27 cellular contexts compared by ENCODE assay signal in the genomic region with DNA sequence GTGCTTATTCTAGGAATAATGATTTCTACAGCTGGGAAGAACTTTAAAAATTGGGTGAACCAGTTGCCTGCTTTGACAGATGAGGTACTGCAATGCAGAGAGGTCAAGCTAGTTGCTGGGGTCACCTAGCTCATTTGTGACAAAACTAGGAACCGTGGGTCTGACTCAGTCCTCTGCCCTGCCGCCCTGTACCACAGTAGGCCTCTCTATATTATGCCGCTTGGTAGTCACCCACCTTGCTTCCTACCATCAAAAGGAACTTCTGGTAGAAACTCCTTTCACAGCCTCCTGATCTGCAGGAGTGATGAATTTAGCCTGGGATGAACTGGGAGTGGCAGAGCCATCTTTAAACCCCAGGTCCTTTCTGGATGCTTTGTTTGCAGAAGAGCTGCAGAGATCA.
DNase-seq lines count a peak whose midpoint lies in the region; ATAC-seq and TF ChIP-seq lines count a peak whose summit lies in the region.
"Had no signal": no experiment of that assay in that cellular context is flagged by ENCODE, and none has a peak within 500 bp of the region (broad histone marks: within the 10 kb centered on the region; RNA-seq: fewer than 3 reads in every experiment).

No MANE protein-coding gene starts in this region.

- no peaks in the 10 kb centered on the region for H3K27me3 Mint-ChIP-seq in activated CD8-positive, alpha-beta T cell treated with anti-CD3 and anti-CD28 coated beads for 36 hours
- H3K27me3 Mint-ChIP-seq in activated CD8-positive, alpha-beta T cell treated with anti-CD3 and anti-CD28 coated beads, Interleukin-2, amount 10 ng/mL, durations not matched to agents 7 days and 5 days (ENCODE audit: low read depth): no peaks in the 10 kb centered on the region
- H3K27me3 Mint-ChIP-seq in activated naive CD8-positive, alpha-beta T cell treated with anti-CD3 and anti-CD28 coated beads, Interleukin-2, amount 50 U/mL, for 24 hours: no peaks in the 10 kb centered on the region
- H3K27me3 Mint-ChIP-seq: activated naive CD8-positive, alpha-beta T cell treated with anti-CD3 and anti-CD28 coated beads, Interleukin-2, amount 10 ng/mL, durations not matched to agents 7 days and 5 days; progenitor cell of endocrine pancreas had no signal

- peak overlapping the region; percentile 92 for H3K27ac Mint-ChIP-seq in activated CD8-positive, alpha-beta T cell treated with anti-CD3 and anti-CD28 coated beads for 36 hours
- H3K27ac Mint-ChIP-seq in activated CD8-positive, alpha-beta T cell treated with anti-CD3 and anti-CD28 coated beads, Interleukin-2, amount 10 ng/mL, durations not matched to agents 7 days and 5 days: no peak overlapping the region
- peak overlapping the region; percentile 90 for H3K27ac Mint-ChIP-seq in activated naive CD8-positive, alpha-beta T cell treated with anti-CD3 and anti-CD28 coated beads, Interleukin-2, amount 50 U/mL, for 24 hours
- H3K27ac Mint-ChIP-seq: GM23338, progenitor cell of endocrine pancreas had no signal

- no peak overlapping the region for H3K4me2 ChIP-seq in osteoblast (ENCODE audit: insufficient read depth, low read length)
- H3K4me2 ChIP-seq: A549, BLaER1, GM23338 had no signal

- H3K4me3 ChIP-seq in osteoblast (ENCODE audit: insufficient read depth, low read length): no peak overlapping the region
- H3K4me3 ChIP-seq: A549, BLaER1, GM23338, lung, SK-N-MC, upper lobe of left lung had no signal

- H3K36me3 Mint-ChIP-seq in activated CD8-positive, alpha-beta T cell treated with anti-CD3 and anti-CD28 coated beads for 36 hours (ENCODE audit: low read depth): peaks cover 3% of the 10 kb centered on the region
- H3K36me3 Mint-ChIP-seq in activated CD8-positive, alpha-beta T cell treated with anti-CD3 and anti-CD28 coated beads, Interleukin-2, amount 10 ng/mL, durations not matched to agents 7 days and 5 days (ENCODE audit: low read depth): peaks cover 10% of the 10 kb centered on the region
- peaks cover 1% of the 10 kb centered on the region for H3K36me3 Mint-ChIP-seq in activated naive CD8-positive, alpha-beta T cell treated with anti-CD3 and anti-CD28 coated beads, Interleukin-2, amount 50 U/mL, for 24 hours (ENCODE audit: low read depth)

- ATAC-seq in activated CD8-positive, alpha-beta T cell treated with anti-CD3 and anti-CD28 coated beads for 36 hours: no peak
- no peak for ATAC-seq in activated CD8-positive, alpha-beta T cell treated with anti-CD3 and anti-CD28 coated beads, Interleukin-2, amount 10 ng/mL, durations not matched to agents 7 days and 5 days
- ATAC-seq in activated naive CD8-positive, alpha-beta T cell treated with anti-CD3 and anti-CD28 coated beads, Interleukin-2, amount 50 U/mL, for 24 hours: no peak
- no peak for ATAC-seq in GM18519 (IDR thresholded peaks at IDR 0.05; ENCODE audit: low FRiP score, unreplicated experiment)
- ATAC-seq: A549, GM23338, sciatic nerve had no signal

- no peaks in the 10 kb centered on the region for H4K20me1 ChIP-seq in osteoblast (ENCODE audit: insufficient read depth, low read length)

- H3K27me3 ChIP-seq in osteoblast (ENCODE audit: insufficient read depth, low read length): no peaks in the 10 kb centered on the region
- H3K27me3 ChIP-seq: BLaER1, upper lobe of left lung had no signal

- no peaks in the 10 kb centered on the region for H3K9me3 Mint-ChIP-seq in activated CD8-positive, alpha-beta T cell treated with anti-CD3 and anti-CD28 coated beads for 36 hours
- no peaks in the 10 kb centered on the region for H3K9me3 Mint-ChIP-seq in activated CD8-positive, alpha-beta T cell treated with anti-CD3 and anti-CD28 coated beads, Interleukin-2, amount 10 ng/mL, durations not matched to agents 7 days and 5 days (ENCODE audit: insufficient read depth)
- no peaks in the 10 kb centered on the region for H3K9me3 Mint-ChIP-seq in activated naive CD8-positive, alpha-beta T cell treated with anti-CD3 and anti-CD28 coated beads, Interleukin-2, amount 50 U/mL, for 24 hours
- H3K9me3 Mint-ChIP-seq: activated naive CD8-positive, alpha-beta T cell treated with anti-CD3 and anti-CD28 coated beads, Interleukin-2, amount 10 ng/mL, durations not matched to agents 7 days and 5 days; GM23338 had no signal

- DNase-seq in activated CD8-positive, alpha-beta T cell treated with anti-CD3 and anti-CD28 coated beads for 36 hours: no peak
- no peak for DNase-seq in activated CD8-positive, alpha-beta T cell treated with anti-CD3 and anti-CD28 coated beads, Interleukin-2, amount 10 ng/mL, durations not matched to agents 7 days and 5 days
- DNase-seq in ELR (ENCODE audit: low read depth) (peak; percentile 23), osteoblast (ENCODE audit: insufficient read length, low spot score, missing footprints) (no peak), HUDEP-2 (lab: John Stamatoyannopoulos, UW; ENCODE audit: unreplicated experiment in 76 of 76) (no peak)
- no peak for DNase-seq in activated naive CD8-positive, alpha-beta T cell treated with anti-CD3 and anti-CD28 coated beads, Interleukin-2, amount 50 U/mL, for 24 hours
- no peak for DNase-seq in activated effector memory CD4-positive, alpha-beta T cell treated with anti-CD3 and anti-CD28 coated beads, Interleukin-2, amount 50 U/mL, for 16 hours
- DNase-seq: activated CD4-positive, alpha-beta T cell treated with anti-CD3 and anti-CD28 coated beads, Interleukin-2, amount 50 U/mL, for 1 hour; activated naive CD8-positive, alpha-beta T cell treated with anti-CD3 and anti-CD28 coated beads, Interleukin-2, amount 10 ng/mL, durations not matched to agents 7 days and 5 days; Calu3; DND-41; KBM-7; kidney; MM.1S; NCI-H187 treated with DMSO at 0.1 percent for 48 hours; NCI-H748 treated with DMSO at 0.1 percent for 48 hours; substantia nigra; upper lobe of left lung had no signal

- peaks cover 81% of the 10 kb centered on the region for H3K4me1 Mint-ChIP-seq in activated CD8-positive, alpha-beta T cell treated with anti-CD3 and anti-CD28 coated beads for 36 hours (ENCODE audit: low read depth)
- peaks cover 75% of the 10 kb centered on the region for H3K4me1 Mint-ChIP-seq in activated CD8-positive, alpha-beta T cell treated with anti-CD3 and anti-CD28 coated beads, Interleukin-2, amount 10 ng/mL, durations not matched to agents 7 days and 5 days (ENCODE audit: low read depth)
- H3K4me1 Mint-ChIP-seq in activated naive CD8-positive, alpha-beta T cell treated with anti-CD3 and anti-CD28 coated beads, Interleukin-2, amount 50 U/mL, for 24 hours: peaks cover 88% of the 10 kb centered on the region

- peak overlapping the region; percentile 5 for H2AFZ ChIP-seq in osteoblast (ENCODE audit: low read length)
- H2AFZ ChIP-seq: GM23338 had no signal

- peak overlapping the region; percentile 94 for H3K27ac ChIP-seq in osteoblast (ENCODE audit: low read depth, low read length)
- H3K27ac ChIP-seq: A549, BLaER1, SK-N-MC, upper lobe of left lung, VCaP had no signal

- no peak overlapping the region for H3K4me3 Mint-ChIP-seq in activated CD8-positive, alpha-beta T cell treated with anti-CD3 and anti-CD28 coated beads for 36 hours
- no peak overlapping the region for H3K4me3 Mint-ChIP-seq in activated CD8-positive, alpha-beta T cell treated with anti-CD3 and anti-CD28 coated beads, Interleukin-2, amount 10 ng/mL, durations not matched to agents 7 days and 5 days
- H3K4me3 Mint-ChIP-seq in activated naive CD8-positive, alpha-beta T cell treated with anti-CD3 and anti-CD28 coated beads, Interleukin-2, amount 50 U/mL, for 24 hours: no peak overlapping the region
- H3K4me3 Mint-ChIP-seq: activated naive CD8-positive, alpha-beta T cell treated with anti-CD3 and anti-CD28 coated beads, Interleukin-2, amount 10 ng/mL, durations not matched to agents 7 days and 5 days; GM23338 had no signal

- CTCF ChIA-PET in activated CD8-positive, alpha-beta T cell treated with anti-CD3 and anti-CD28 coated beads for 36 hours (lab: Charles Lee): interaction anchor here (0.6 to 4.0 kb wide), 8 partner anchors 49 to 118 kb away, joined by 3 to 37 read pairs (median 3); a partner anchor contains a TSS
- CTCF ChIA-PET in activated CD8-positive, alpha-beta T cell treated with anti-CD3 and anti-CD28 coated beads, Interleukin-2, amount 10 ng/mL, durations not matched to agents 7 days and 5 days (lab: Charles Lee): interaction anchor here (1.1 to 13.8 kb wide), 8 partner anchors 8 to 146 kb away, joined by 3 to 365 read pairs (median 3); a partner anchor contains a TSS

- H3K36me3 ChIP-seq in osteoblast (ENCODE audit: insufficient read depth, low read length): no peaks in the 10 kb centered on the region

- no peak for TF ChIP-seq CTCF in activated CD8-positive, alpha-beta T cell treated with anti-CD3 and anti-CD28 coated beads for 36 hours (IDR thresholded peaks at IDR 0.05)
- no peak for TF ChIP-seq CTCF in osteoblast (IDR thresholded peaks at IDR 0.05; ENCODE audit: extremely low read depth, low read depth, low read length)

- H3K9me3 ChIP-seq in osteoblast (ENCODE audit: low read depth, low read length): no peaks in the 10 kb centered on the region
- H3K9me3 ChIP-seq: A549, BLaER1, upper lobe of left lung had no signal

- H3K4me1 ChIP-seq in osteoblast (ENCODE audit: insufficient read depth, low read length): peaks cover 46% of the 10 kb centered on the region

- intact Hi-C loops in activated CD8-positive, alpha-beta T cell treated with anti-CD3 and anti-CD28 coated beads for 36 hours (cut with micrococcal nuclease): no loop called here

- POLR2A ChIA-PET in activated CD8-positive, alpha-beta T cell treated with anti-CD3 and anti-CD28 coated beads for 36 hours (lab: Charles Lee): interaction anchor here (0.6 to 10.6 kb wide), 8 partner anchors 7 to 258 kb away, joined by 3 to 86 read pairs (median 4); a partner anchor contains a TSS
- POLR2A ChIA-PET in activated CD8-positive, alpha-beta T cell treated with anti-CD3 and anti-CD28 coated beads, Interleukin-2, amount 10 ng/mL, durations not matched to agents 7 days and 5 days (lab: Charles Lee): interaction anchor here (1.1 to 10.2 kb wide), 2 partner anchors 42 to 104 kb away, joined by 3 to 135 read pairs; a partner anchor contains a TSS

- peaks cover 28% of the 10 kb centered on the region for H3K79me2 ChIP-seq in osteoblast (ENCODE audit: insufficient read depth, low read length)
